ENCODE assay signal across 8 cellular contexts in the genomic region with DNA sequence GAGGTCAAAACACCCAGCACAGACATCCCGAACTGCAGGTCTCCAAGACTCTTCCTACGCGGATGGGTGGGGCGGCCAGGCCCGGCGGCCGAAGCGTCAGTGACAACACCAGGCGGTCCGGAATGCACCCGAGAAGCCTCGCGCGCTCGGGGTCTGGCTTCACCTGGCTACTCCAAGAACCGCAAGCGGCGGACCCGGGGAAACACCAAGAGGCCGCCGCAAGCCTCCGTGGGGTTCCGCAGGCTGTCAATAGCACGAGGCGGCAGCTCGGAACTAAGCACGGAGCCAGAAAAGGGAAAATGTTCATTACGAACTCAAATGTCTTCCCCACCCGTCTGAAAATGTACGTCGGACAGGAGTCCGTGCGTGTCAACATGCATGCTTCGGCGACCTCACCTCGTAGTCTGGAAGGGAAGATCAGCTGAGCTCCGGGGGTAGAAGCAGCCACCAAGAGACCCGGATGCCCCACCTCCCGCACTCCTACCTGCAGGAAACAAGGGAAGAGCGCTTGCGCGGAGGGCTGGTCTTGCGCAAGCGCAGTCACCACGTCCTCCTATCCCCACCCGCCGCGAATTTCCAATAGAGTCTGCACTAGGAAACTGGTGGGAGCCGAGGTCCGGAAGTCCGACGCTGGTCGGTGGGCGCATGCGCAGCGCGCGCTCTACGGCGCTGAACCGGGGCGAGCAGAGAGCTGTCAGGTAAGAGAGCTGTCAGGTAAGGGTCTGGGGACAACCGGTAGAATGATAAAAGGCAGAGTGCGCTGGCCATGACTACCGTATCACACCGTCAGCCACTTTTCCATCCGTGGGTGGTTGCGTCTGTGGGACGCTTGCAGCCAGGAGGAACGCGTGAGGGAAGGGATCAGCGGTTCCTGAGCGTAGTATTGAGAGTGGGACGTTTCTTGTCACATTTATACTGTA. TPM values are rescaled to one million over a fixed set of nuclear protein-coding genes. Genes with fewer than 3 reads are reported as not detected.
DNase-seq lines count a peak whose midpoint lies in the region; ATAC-seq and TF ChIP-seq lines count a peak whose summit lies in the region.

A gene (plus strand): TSS at position 646 of the 920 bp plus-strand sequence. CDS start 3,864 bp downstream, outside the sequence.
A gene (minus strand): TSS at position 500 of the 920 bp plus-strand sequence. CDS start 958 bp downstream, outside the sequence.

- ATAC-seq in HG02623 (IDR thresholded peaks at IDR 0.05; ENCODE audit: unreplicated experiment) (peak; percentile 89), SK-N-SH treated with all-trans-retinoic acid at 6 μM for 48 hours (peak; percentile 96)

- WGBS in tibial nerve, 2 donors = 0% methylated on average over 42 to 74 of the region's 74 CpGs

- peaks cover 16% of the 10 kb centered on the region for H3K79me2 ChIP-seq in parathyroid adenoma

- H3K36me3 Mint-ChIP-seq in activated naive CD8-positive, alpha-beta T cell treated with anti-CD3 and anti-CD28 coated beads for 36 hours = peaks cover 33% of the 10 kb centered on the region

- DNase-seq in GM10266 (ENCODE audit: extremely low spot score) (peak; percentile 90), NCI-H1092 treated with DMSO at 0.1 percent for 48 hours (lab: John Stamatoyannopoulos, UW) (peak; percentile 94), cardiac muscle cell (ENCODE audit: low read depth in 1 of 2, low spot score in 1 of 2) (peak; percentile 97 to 98), tibial nerve (ENCODE audit: low spot score in 2 of 2) (peak; percentile 83 to 89)
- peak; percentile 93 for DNase-seq in activated naive CD8-positive, alpha-beta T cell treated with anti-CD3 and anti-CD28 coated beads for 36 hours

- H3K9ac ChIP-seq in parathyroid adenoma = peak within 1 kb of the TSS; percentile 29

- H3K9me3 Mint-ChIP-seq in activated naive CD8-positive, alpha-beta T cell treated with anti-CD3 and anti-CD28 coated beads for 36 hours = peaks cover 2% of the 10 kb centered on the region

- TF ChIP-seq CTCF in GM10266 (IDR thresholded peaks at IDR 0.05; ENCODE audit: control insufficient read depth, insufficient read depth, low read depth, missing control alignments) (no peak), cardiac muscle cell (IDR thresholded peaks at IDR 0.05; ENCODE audit: low read depth, low read length) (no peak), parathyroid adenoma (IDR thresholded peaks at IDR 0.05) (no peak), tibial nerve (IDR thresholded peaks at IDR 0.05) (peak in 1 of 5 experiments; percentile 10)

- H3K4me1 Mint-ChIP-seq in activated naive CD8-positive, alpha-beta T cell treated with anti-CD3 and anti-CD28 coated beads for 36 hours = peaks cover 42% of the 10 kb centered on the region

- TF ChIP-seq EP300 in tibial nerve (IDR thresholded peaks at IDR 0.05) = peak; percentile 67 to 85

- H3K36me3 ChIP-seq in cardiac muscle cell (no peaks in the 10 kb centered on the region), parathyroid adenoma (ENCODE audit: control insufficient read depth, insufficient read depth, low read length) (no peaks in the 10 kb centered on the region), tibial nerve (peaks cover 0 to 27% (median 0%) of the 10 kb centered on the region in 3 donors)

- peak in 1 of 2 donors; percentile 57 for TF ChIP-seq POLR2A in tibial nerve (IDR thresholded peaks at IDR 0.05)

- peak within 1 kb of the TSS; percentile 79 for H3K27ac ChIP-seq in cardiac muscle cell
- peak within 1 kb of the TSS; percentile 79 for H3K27ac ChIP-seq in parathyroid adenoma
- peak within 1 kb of the TSS in 3 of 4 donors; percentile 71 to 86 (median 77) for H3K27ac ChIP-seq in tibial nerve

- no peaks in the 10 kb centered on the region for H3K9me3 ChIP-seq in cardiac muscle cell (ENCODE audit: low read depth)
- H3K9me3 ChIP-seq in parathyroid adenoma (ENCODE audit: control insufficient read depth, low read length) = no peaks in the 10 kb centered on the region
- H3K9me3 ChIP-seq in tibial nerve = no peaks in the 10 kb centered on the region

- H3K27me3 ChIP-seq in cardiac muscle cell = no peaks in the 10 kb centered on the region
- no peaks in the 10 kb centered on the region for H3K27me3 ChIP-seq in parathyroid adenoma (ENCODE audit: control insufficient read depth, insufficient read depth, low read length)
- no peaks in the 10 kb centered on the region for H3K27me3 ChIP-seq in tibial nerve

- no peak within 1 kb of the TSS for H3K27ac Mint-ChIP-seq in activated naive CD8-positive, alpha-beta T cell treated with anti-CD3 and anti-CD28 coated beads for 36 hours

- peak within 1 kb of the TSS; percentile 72 for H3K4me3 ChIP-seq in cardiac muscle cell
- H3K4me3 ChIP-seq in parathyroid adenoma (ENCODE audit: low read depth, low read length) = peak within 1 kb of the TSS; percentile 96
- H3K4me3 ChIP-seq in tibial nerve = peak within 1 kb of the TSS; percentile 74 to 90 (median 82)

- no peaks in the 10 kb centered on the region for H3K27me3 Mint-ChIP-seq in activated naive CD8-positive, alpha-beta T cell treated with anti-CD3 and anti-CD28 coated beads for 36 hours

- H2AFZ ChIP-seq in parathyroid adenoma = peak within 1 kb of the TSS; percentile 93

- H3K4me1 ChIP-seq in cardiac muscle cell (ENCODE audit: low read depth) (peaks cover 15% of the 10 kb centered on the region), parathyroid adenoma (peaks cover 3% of the 10 kb centered on the region), tibial nerve (peaks cover 0 to 51% (median 14%) of the 10 kb centered on the region in 4 donors)

- no peak within 1 kb of the TSS for H3K4me3 Mint-ChIP-seq in activated naive CD8-positive, alpha-beta T cell treated with anti-CD3 and anti-CD28 coated beads for 36 hours

- peak within 1 kb of the TSS; percentile 57 for H3K4me2 ChIP-seq in parathyroid adenoma (ENCODE audit: low read length)

TF ChIP-seq in SK-N-SH treated with all-trans-retinoic acid at 6 μM for 48 hours, 23 proteins besides CTCF, POLR2A, EP300 and RAD21:
- no peak for TF ChIP-seq CSDC2 (CRISPR knock-in tag; IDR thresholded peaks at IDR 0.05)
- no peak for TF ChIP-seq ISL1 (CRISPR knock-in tag; IDR thresholded peaks at IDR 0.05)
- TF ChIP-seq ZFP3 (CRISPR knock-in tag; IDR thresholded peaks at IDR 0.05) = peak; percentile 76; the same call in 1 of the 2 replicates
- no peak for TF ChIP-seq ESRRG (CRISPR knock-in tag; IDR thresholded peaks at IDR 0.05)
- TF ChIP-seq PPARA (CRISPR knock-in tag; IDR thresholded peaks at IDR 0.05; ENCODE audit: borderline replicate concordance) = no peak
- TF ChIP-seq, protein P1, sequence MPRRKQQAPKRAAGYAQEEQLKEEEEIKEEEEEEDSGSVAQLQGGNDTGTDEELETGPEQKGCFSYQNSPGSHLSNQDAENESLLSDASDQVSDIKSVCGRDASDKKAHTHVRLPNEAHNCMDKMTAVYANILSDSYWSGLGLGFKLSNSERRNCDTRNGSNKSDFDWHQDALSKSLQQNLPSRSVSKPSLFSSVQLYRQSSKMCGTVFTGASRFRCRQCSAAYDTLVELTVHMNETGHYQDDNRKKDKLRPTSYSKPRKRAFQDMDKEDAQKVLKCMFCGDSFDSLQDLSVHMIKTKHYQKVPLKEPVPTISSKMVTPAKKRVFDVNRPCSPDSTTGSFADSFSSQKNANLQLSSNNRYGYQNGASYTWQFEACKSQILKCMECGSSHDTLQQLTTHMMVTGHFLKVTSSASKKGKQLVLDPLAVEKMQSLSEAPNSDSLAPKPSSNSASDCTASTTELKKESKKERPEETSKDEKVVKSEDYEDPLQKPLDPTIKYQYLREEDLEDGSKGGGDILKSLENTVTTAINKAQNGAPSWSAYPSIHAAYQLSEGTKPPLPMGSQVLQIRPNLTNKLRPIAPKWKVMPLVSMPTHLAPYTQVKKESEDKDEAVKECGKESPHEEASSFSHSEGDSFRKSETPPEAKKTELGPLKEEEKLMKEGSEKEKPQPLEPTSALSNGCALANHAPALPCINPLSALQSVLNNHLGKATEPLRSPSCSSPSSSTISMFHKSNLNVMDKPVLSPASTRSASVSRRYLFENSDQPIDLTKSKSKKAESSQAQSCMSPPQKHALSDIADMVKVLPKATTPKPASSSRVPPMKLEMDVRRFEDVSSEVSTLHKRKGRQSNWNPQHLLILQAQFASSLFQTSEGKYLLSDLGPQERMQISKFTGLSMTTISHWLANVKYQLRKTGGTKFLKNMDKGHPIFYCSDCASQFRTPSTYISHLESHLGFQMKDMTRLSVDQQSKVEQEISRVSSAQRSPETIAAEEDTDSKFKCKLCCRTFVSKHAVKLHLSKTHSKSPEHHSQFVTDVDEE (CRISPR knock-in tag; IDR thresholded peaks at IDR 0.05) = 0 out of 2 replicates have a peak, but pooled peaks have one; percentile 18

RNA-seq across cellular contexts. Expression of the first gene that starts in this region (rescaled TPM):
- total RNA-seq in activated naive CD8-positive, alpha-beta T cell treated with anti-CD3 and anti-CD28 coated beads for 36 hours = 10 to 100 TPM; 12.5 to 14.6 TPM
- 2.8 and 4.4 TPM in 2 replicates for total RNA-seq in cardiac muscle cell
- 4.8 and 6.6 TPM in 2 replicates for polyA plus RNA-seq in cardiac muscle cell
- 10 to 100 TPM in 3 of 4 donors, 1 to 10 TPM in 1; 9.8 to 17.0 (median 11.9) TPM for total RNA-seq in tibial nerve

RNA-seq across cellular contexts. Expression of the second gene that starts in this region (rescaled TPM):
- 10 to 100 TPM; 14.5 to 14.6 TPM for total RNA-seq in activated naive CD8-positive, alpha-beta T cell treated with anti-CD3 and anti-CD28 coated beads for 36 hours
- total RNA-seq in cardiac muscle cell = 10.7 and 12.1 TPM in 2 replicates
- polyA plus RNA-seq in cardiac muscle cell = 5.5 and 11.9 TPM in 2 replicates
- 10 to 100 TPM; 26.7 to 45.8 (median 35.9) TPM for total RNA-seq in tibial nerve

Comparison
In these comparisons a context has a peak if more than half of its experiments do, and no peak if none do; other contexts are left out.
1. Peak in every context shown above with its lines: DNase-seq, ATAC-seq, H3K4me3 ChIP-seq and H3K27ac ChIP-seq.